In the genomic region with DNA sequence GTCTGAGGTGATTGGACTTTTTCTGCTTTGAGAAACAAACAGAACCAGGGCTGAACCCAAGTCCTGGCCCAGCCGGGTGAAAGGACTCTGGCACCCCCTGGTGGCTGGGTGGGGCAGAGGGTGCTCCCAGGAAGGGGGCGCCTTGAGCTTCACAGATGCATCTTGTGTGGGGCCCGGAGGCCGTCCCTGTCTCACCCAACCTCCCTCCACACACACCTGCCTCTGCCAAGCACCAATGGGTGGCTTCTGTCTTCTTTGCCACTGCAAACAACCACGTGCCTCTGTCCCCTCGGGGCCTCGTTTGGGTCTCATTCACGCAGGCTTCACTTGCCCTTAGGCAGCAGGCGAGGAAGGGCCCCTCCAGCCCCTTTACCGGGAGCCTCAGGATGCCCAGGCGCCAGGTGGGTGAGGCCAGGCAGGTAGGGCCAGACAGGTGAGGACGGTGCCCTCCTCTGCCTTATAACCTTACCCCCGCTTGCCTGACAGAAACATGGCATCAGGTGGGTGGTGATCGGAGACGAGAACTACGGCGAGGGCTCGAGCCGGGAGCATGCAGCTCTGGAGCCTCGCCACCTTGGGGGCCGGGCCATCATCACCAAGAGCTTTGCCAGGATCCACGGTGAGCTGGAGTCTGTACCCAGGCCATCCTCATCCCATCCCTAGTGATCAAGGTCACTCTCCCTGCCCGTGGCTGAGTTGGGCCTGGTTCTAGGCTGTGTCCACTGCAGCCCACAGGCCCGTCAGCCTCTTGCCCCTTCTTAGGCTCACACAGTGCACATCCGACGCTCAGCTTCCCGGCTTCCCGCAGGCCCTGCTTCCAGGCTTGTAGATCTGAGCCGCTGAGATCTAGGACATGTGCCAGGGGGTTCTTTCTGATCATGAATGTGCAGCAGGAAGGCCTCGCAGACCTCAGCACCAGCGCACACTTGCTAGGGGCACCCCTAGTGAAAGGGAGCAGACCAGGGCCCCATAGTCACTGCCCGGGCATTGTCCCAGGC, we compare ENCODE assay signal across 8 cellular contexts. TPM values are rescaled to one million over a fixed set of nuclear protein-coding genes. Genes with fewer than 3 reads are reported as not detected.
DNase-seq lines count a peak whose midpoint lies in the region; ATAC-seq lines count a peak whose summit lies in the region.

No MANE protein-coding gene starts in this region.

- peak overlapping the region; percentile 85 to 86 for H3K27ac Mint-ChIP-seq in activated naive CD4-positive, alpha-beta T cell treated with anti-CD3 and anti-CD28 coated beads, Interleukin-2, amount 50 U/mL, for 72 hours

- DNase-seq in NCI-H1436 (lab: John Stamatoyannopoulos, UW) (peak; percentile 24), NCI-H1436 treated with DMSO at 0.1 percent for 48 hours (lab: John Stamatoyannopoulos, UW) (no peak), SKM-1 treated with dmso at 0.1 percent for 144 hours (lab: John Stamatoyannopoulos, UW; ENCODE audit: unreplicated experiment) (peak; percentile 10), right cardiac atrium (peak in 2 of 3 donors; percentile 81 to 83), dedifferentiated amniotic fluid mesenchymal stem cell (ENCODE audit: extremely low spot score) (no peak), SIG-M5 treated with dmso at 0.1 percent for 504 hours (lab: John Stamatoyannopoulos, UW; ENCODE audit: unreplicated experiment) (no peak)
- DNase-seq in activated naive CD4-positive, alpha-beta T cell treated with anti-CD3 and anti-CD28 coated beads, Interleukin-2, amount 50 U/mL, for 72 hours (ENCODE audit: low spot score in 2 of 2), result peak in 1 of 2 donors; percentile 74
- peak; percentile 58 to 62 for DNase-seq in stimulated activated CD4-positive, alpha-beta T cell treated with anti-CD3 and anti-CD28 coated beads, Interleukin-15, amount 100 ng/mL, for 1 hour (ENCODE audit: low read depth in 1 of 2, low spot score in 1 of 2)

- H3K27ac ChIP-seq in right cardiac atrium (ENCODE audit: low read length), result peak overlapping the region; percentile 59

- H3K4me1 ChIP-seq in right cardiac atrium (ENCODE audit: control insufficient read depth, insufficient read depth, low read length), result peaks cover 14% of the 10 kb centered on the region

- H3K9me3 Mint-ChIP-seq in activated naive CD4-positive, alpha-beta T cell treated with anti-CD3 and anti-CD28 coated beads, Interleukin-2, amount 50 U/mL, for 72 hours, result no peaks in the 10 kb centered on the region

- 71% methylated on average over 32 of the region's 32 CpGs for WGBS in right cardiac atrium

- ATAC-seq in activated naive CD4-positive, alpha-beta T cell treated with anti-CD3 and anti-CD28 coated beads, Interleukin-2, amount 50 U/mL, for 72 hours, result peak; percentile 52 to 58
- ATAC-seq in right cardiac atrium, result peak; percentile 4

- peaks cover 0 to 7% of the 10 kb centered on the region in 2 donors for H3K36me3 Mint-ChIP-seq in activated naive CD4-positive, alpha-beta T cell treated with anti-CD3 and anti-CD28 coated beads, Interleukin-2, amount 50 U/mL, for 72 hours

- intact Hi-C loops in right cardiac atrium (cut with DNase I), result loop anchor here in 1 of 4 donors (5.0 kb wide), 1 partner anchor 125 kb away; no protein-coding TSS in a partner anchor

- no peak overlapping the region for H3K4me3 ChIP-seq in right cardiac atrium (ENCODE audit: low read length)

- no peaks in the 10 kb centered on the region for H3K27me3 ChIP-seq in right cardiac atrium (ENCODE audit: control insufficient read depth, insufficient read depth)

- H3K9me3 ChIP-seq in right cardiac atrium (ENCODE audit: control insufficient read depth, low read length), result no peaks in the 10 kb centered on the region

RNA-seq across cellular contexts. Expression of a gene that starts 17.2 kb away (rescaled TPM):
- total RNA-seq in activated naive CD4-positive, alpha-beta T cell treated with anti-CD3 and anti-CD28 coated beads, Interleukin-2, amount 50 U/mL, for 72 hours, result 10 to 100 TPM; 11.2 to 32.7 TPM
- 10 to 100 TPM; 21.0 to 26.7 (median 25.3) TPM for total RNA-seq in right cardiac atrium
- polyA plus RNA-seq in right cardiac atrium, result 24.6 TPM

RNA-seq across cellular contexts. Expression of a gene that starts 33.7 kb away (rescaled TPM):
- not detected for total RNA-seq in activated naive CD4-positive, alpha-beta T cell treated with anti-CD3 and anti-CD28 coated beads, Interleukin-2, amount 50 U/mL, for 72 hours
- 100 to 1,000 TPM; 274 to 342 (median 287) TPM for total RNA-seq in right cardiac atrium
- polyA plus RNA-seq in right cardiac atrium, result 309 TPM

RNA-seq across cellular contexts. Expression of a gene that starts 58.2 kb away (rescaled TPM):
- total RNA-seq in activated naive CD4-positive, alpha-beta T cell treated with anti-CD3 and anti-CD28 coated beads, Interleukin-2, amount 50 U/mL, for 72 hours, result 100 to 1,000 TPM in 1 of 2 donors, 10 to 100 TPM in 1; 100.0 to 112 TPM
- total RNA-seq in right cardiac atrium, result 100 to 1,000 TPM; 532 to 611 (median 544) TPM
- polyA plus RNA-seq in right cardiac atrium, result 471 TPM

RNA-seq across cellular contexts. Expression of a gene that starts 58.6 kb away (rescaled TPM):
- 10 to 100 TPM; 61.3 to 76.5 TPM for total RNA-seq in activated naive CD4-positive, alpha-beta T cell treated with anti-CD3 and anti-CD28 coated beads, Interleukin-2, amount 50 U/mL, for 72 hours
- 10 to 100 TPM; 22.4 to 26.0 (median 25.0) TPM for total RNA-seq in right cardiac atrium
- 34.6 TPM for polyA plus RNA-seq in right cardiac atrium

Comparison
In these comparisons a context has a peak if more than half of its experiments do, and no peak if none do; other contexts are left out.
1. DNase-seq: peak in NCI-H1436 (single experiment), SKM-1 treated with dmso at 0.1 percent for 144 hours (single experiment), right cardiac atrium (2 of 3) and stimulated activated CD4-positive, alpha-beta T cell treated with anti-CD3 and anti-CD28 coated beads, Interleukin-15, amount 100 ng/mL, for 1 hour (2 of 2); none in NCI-H1436 treated with DMSO at 0.1 percent for 48 hours (single experiment), dedifferentiated amniotic fluid mesenchymal stem cell (single experiment) and SIG-M5 treated with dmso at 0.1 percent for 504 hours (single experiment).
2. RNA of a gene that starts 33.7 kb away (total RNA-seq): 274 to 342 TPM in right cardiac atrium; not detected in activated naive CD4-positive, alpha-beta T cell treated with anti-CD3 and anti-CD28 coated beads, Interleukin-2, amount 50 U/mL, for 72 hours; every median in the first group is over 100 times any median in the second.
3. RNA of a gene that starts 58.2 kb away (total RNA-seq): 532 to 611 TPM in right cardiac atrium; 100.0 to 112 TPM in activated naive CD4-positive, alpha-beta T cell treated with anti-CD3 and anti-CD28 coated beads, Interleukin-2, amount 50 U/mL, for 72 hours; every median in the first group is over 4 times any median in the second.